In the genomic region with DNA sequence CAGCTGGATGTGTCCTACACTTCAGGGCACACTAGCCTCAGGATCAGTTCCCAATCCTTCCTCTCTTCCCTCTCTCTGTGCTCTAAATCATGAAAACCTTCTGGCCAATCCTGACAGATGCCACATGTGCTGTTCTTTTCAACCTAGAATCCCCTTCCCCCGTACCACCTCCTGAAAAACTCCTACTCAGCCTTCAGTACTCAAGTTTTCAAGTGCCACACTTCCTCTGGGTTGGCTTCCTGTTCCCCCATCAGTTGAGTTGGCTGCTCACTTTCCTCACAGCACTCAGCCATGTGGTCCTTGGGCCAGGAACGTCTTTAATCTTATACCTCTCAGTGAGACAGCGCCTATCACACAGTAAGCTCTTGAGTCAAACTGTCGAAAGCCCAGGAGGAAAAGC, we compare ENCODE assay signal across 16 cellular contexts.
"Had no signal": no experiment of that assay in that cellular context is flagged by ENCODE, and none has a peak within 500 bp of the region (broad histone marks: within the 10 kb centered on the region; RNA-seq: fewer than 3 reads in every experiment).

No MANE protein-coding gene starts in this region.

- H3K9me3 ChIP-seq: heart left ventricle, lower lobe of right lung, sigmoid colon, spleen, suprapubic skin, upper lobe of left lung had no signal

- DNase-seq: activated CD4-positive, alpha-beta memory T cell treated with anti-CD3 and anti-CD28 coated beads for 36 hours; activated gamma-delta T cell; activated T-cell treated with anti-CD3 and anti-CD28 coated beads, Interleukin-2, amount 50 U/mL, for 24 hours; cerebellar nuclear complex; effector memory CD8-positive, alpha-beta T cell; heart left ventricle; nephron progenitor cell; sigmoid colon; spleen; T-helper 9 cell; upper lobe of left lung had no signal

- H3K9me3 Mint-ChIP-seq: activated CD4-positive, alpha-beta memory T cell treated with anti-CD3 and anti-CD28 coated beads for 36 hours; activated naive CD4-positive, alpha-beta T cell treated with anti-CD3 and anti-CD28 coated beads, Interleukin-2, amount 50 U/mL, for 72 hours; activated T-cell treated with anti-CD3 and anti-CD28 coated beads, Interleukin-2, amount 50 U/mL, for 24 hours; effector memory CD8-positive, alpha-beta T cell; nephron progenitor cell; stimulated activated naive CD8-positive, alpha-beta T cell treated with anti-CD3 and anti-CD28 coated beads, Interleukin-15, Interleukin-2, amounts not matched to agents 100 ng/mL and 50 ng/mL, for 24 hours had no signal

- H3K27ac Mint-ChIP-seq: activated CD4-positive, alpha-beta memory T cell treated with anti-CD3 and anti-CD28 coated beads for 36 hours; activated T-cell treated with anti-CD3 and anti-CD28 coated beads, Interleukin-2, amount 50 U/mL, for 24 hours; effector memory CD8-positive, alpha-beta T cell; nephron progenitor cell; stimulated activated naive CD8-positive, alpha-beta T cell treated with anti-CD3 and anti-CD28 coated beads, Interleukin-15, Interleukin-2, amounts not matched to agents 100 ng/mL and 50 ng/mL, for 24 hours had no signal

- H3K36me3 Mint-ChIP-seq: activated CD4-positive, alpha-beta memory T cell treated with anti-CD3 and anti-CD28 coated beads for 36 hours; activated naive CD4-positive, alpha-beta T cell treated with anti-CD3 and anti-CD28 coated beads, Interleukin-2, amount 50 U/mL, for 72 hours had no signal

- H3K4me3 Mint-ChIP-seq: activated CD4-positive, alpha-beta memory T cell treated with anti-CD3 and anti-CD28 coated beads for 36 hours; activated T-cell treated with anti-CD3 and anti-CD28 coated beads, Interleukin-2, amount 50 U/mL, for 24 hours; effector memory CD8-positive, alpha-beta T cell; nephron progenitor cell; stimulated activated naive CD8-positive, alpha-beta T cell treated with anti-CD3 and anti-CD28 coated beads, Interleukin-15, Interleukin-2, amounts not matched to agents 100 ng/mL and 50 ng/mL, for 24 hours had no signal

- H3K27ac ChIP-seq: epithelial cell of prostate, heart left ventricle, lower lobe of right lung, sigmoid colon, spleen, suprapubic skin, upper lobe of left lung had no signal

- H3K36me3 ChIP-seq: heart left ventricle, lower lobe of right lung, sigmoid colon, upper lobe of left lung had no signal

- ATAC-seq: activated naive CD4-positive, alpha-beta T cell treated with anti-CD3 and anti-CD28 coated beads, Interleukin-2, amount 50 U/mL, for 72 hours; effector memory CD8-positive, alpha-beta T cell; heart left ventricle; lower lobe of right lung had no signal

- H3K4me3 ChIP-seq: heart left ventricle, lower lobe of right lung, sigmoid colon, spleen, suprapubic skin, upper lobe of left lung had no signal
